Comparison of ENCODE assay signal across 14 cellular contexts in the genomic region with DNA sequence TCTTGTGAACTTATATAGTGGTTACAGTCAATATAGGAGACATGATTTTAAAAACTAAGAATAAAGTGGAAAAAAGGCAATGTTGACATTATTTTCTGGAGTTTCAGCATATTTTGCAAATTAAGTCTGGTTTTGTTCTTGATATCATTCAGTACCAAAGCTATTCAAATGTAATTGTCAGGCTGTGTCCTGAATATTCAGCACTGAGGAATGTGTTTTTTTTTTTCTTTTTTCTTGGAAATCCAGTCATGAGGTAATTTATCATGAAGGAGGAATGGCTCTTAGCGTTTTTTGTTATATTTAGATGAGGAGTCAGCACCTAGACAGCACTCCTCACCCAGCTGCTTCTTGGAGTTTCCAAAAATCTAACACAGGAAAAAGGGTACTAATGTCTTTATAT.
DNase-seq lines count a peak whose midpoint lies in the region; ATAC-seq and TF ChIP-seq lines count a peak whose summit lies in the region.
"Had no signal": no experiment of that assay in that cellular context is flagged by ENCODE, and none has a peak within 500 bp of the region (broad histone marks: within the 10 kb centered on the region; RNA-seq: fewer than 3 reads in every experiment).

No MANE protein-coding gene starts in this region.

- no peaks in the 10 kb centered on the region for H3K9me3 Mint-ChIP-seq in activated T-cell treated with anti-CD3 and anti-CD28 coated beads, Interleukin-2, amount 50 U/mL, for 72 hours
- H3K9me3 Mint-ChIP-seq: T-cell, type B pancreatic cell had no signal

- peaks cover 5% of the 10 kb centered on the region for H3K4me1 Mint-ChIP-seq in activated T-cell treated with anti-CD3 and anti-CD28 coated beads, Interleukin-2, amount 50 U/mL, for 72 hours (ENCODE audit: low read depth)

- H3K27ac ChIP-seq in HUES64 (ENCODE audit: low read depth, low read length), result peak overlapping the region; percentile 65; the same call in 1 of the 2 replicates

- H3K27me3 Mint-ChIP-seq in activated T-cell treated with anti-CD3 and anti-CD28 coated beads, Interleukin-2, amount 50 U/mL, for 72 hours (ENCODE audit: low read depth), result no peaks in the 10 kb centered on the region
- H3K27me3 Mint-ChIP-seq: B cell; dendritic cell treated with granulocyte-macrophage colony-stimulating factor and Interleukin-4, amounts not matched to agents 40 ng/mL and 50 ng/mL, for 4 days; T-cell; type B pancreatic cell had no signal

- peak; percentile 49 for DNase-seq in AG08396 (ENCODE audit: low spot score)
- peak; percentile 86 to 91 for DNase-seq in cardiac fibroblast (ENCODE audit: low read depth in 2 of 2)
- peak; percentile 79 for DNase-seq in iris pigment epithelial cell (ENCODE audit: low read depth)
- DNase-seq in HuH-7.5 (ENCODE audit: low spot score), result no peak
- DNase-seq in activated T-cell treated with anti-CD3 and anti-CD28 coated beads, Interleukin-2, amount 50 U/mL, for 72 hours, result no peak
- DNase-seq in GF-D8 (lab: John Stamatoyannopoulos, UW), result no peak
- DNase-seq in RPMI8226, result no peak
- DNase-seq: NCI-H1694 treated with DMSO at 0.1 percent for 48 hours; NK-92 treated with Interleukin-12 subunit alpha and Interleukin-12 subunit beta, amount 100 ng/mL, for 24 hours; T-cell had no signal

- H3K36me3 Mint-ChIP-seq in activated T-cell treated with anti-CD3 and anti-CD28 coated beads, Interleukin-2, amount 50 U/mL, for 72 hours (ENCODE audit: insufficient read depth in 2 of 2), result peaks cover 2 to 3% of the 10 kb centered on the region in 2 donors

- no peak overlapping the region for H3K27ac Mint-ChIP-seq in activated T-cell treated with anti-CD3 and anti-CD28 coated beads, Interleukin-2, amount 50 U/mL, for 72 hours
- H3K27ac Mint-ChIP-seq: B cell; dendritic cell treated with granulocyte-macrophage colony-stimulating factor and Interleukin-4, amounts not matched to agents 40 ng/mL and 50 ng/mL, for 4 days; T-cell; type B pancreatic cell had no signal

- H3K4me1 ChIP-seq in HUES64 (ENCODE audit: insufficient read depth, low read length), result peaks cover 19% of the 10 kb centered on the region

- H3K27me3 ChIP-seq in HUES64 (ENCODE audit: insufficient read depth, low read length), result no peaks in the 10 kb centered on the region

- peaks cover 6% of the 10 kb centered on the region; the same call in 1 of the 2 replicates for H3K36me3 ChIP-seq in HUES64 (ENCODE audit: insufficient read depth, low read length)

- no peaks in the 10 kb centered on the region for H3K9me3 ChIP-seq in HUES64 (ENCODE audit: insufficient read depth, low read depth, low read length)

- no peak overlapping the region for H3K4me3 Mint-ChIP-seq in activated T-cell treated with anti-CD3 and anti-CD28 coated beads, Interleukin-2, amount 50 U/mL, for 72 hours
- H3K4me3 Mint-ChIP-seq: B cell; dendritic cell treated with granulocyte-macrophage colony-stimulating factor and Interleukin-4, amounts not matched to agents 40 ng/mL and 50 ng/mL, for 4 days; T-cell; type B pancreatic cell had no signal

- ATAC-seq in activated T-cell treated with anti-CD3 and anti-CD28 coated beads, Interleukin-2, amount 50 U/mL, for 72 hours (replicated peaks in 1 of 2), result no peak
- ATAC-seq: T-cell had no signal

- no peak overlapping the region for H3K4me3 ChIP-seq in HUES64 (ENCODE audit: low read length)
- H3K4me3 ChIP-seq in cardiac fibroblast (replicated peaks in 1 of 2; ENCODE audit: low read depth in 2 of 2, low read length in 2 of 2), result no peak overlapping the region

- no peak for TF ChIP-seq CTCF in cardiac fibroblast (IDR thresholded peaks at IDR 0.05; ENCODE audit: low read depth, low read length)

- no CpG with 5 or more reads among the region's 1 CpG for WGBS in HUES64

- no peak overlapping the region for H3K9ac ChIP-seq in HUES64 (ENCODE audit: low read depth, low read length)

Comparison
In these comparisons a context has a peak if more than half of its experiments do, and no peak if none do; other contexts are left out.
1. DNase-seq: peak in AG08396 (single experiment), cardiac fibroblast (2 of 2) and iris pigment epithelial cell (single experiment); none in HuH-7.5 (single experiment), activated T-cell treated with anti-CD3 and anti-CD28 coated beads, Interleukin-2, amount 50 U/mL, for 72 hours (0 of 2), GF-D8 (single experiment) and RPMI8226 (single experiment).